In genomic region chr1:154682252-154682651, GRCh38 we compare ENCODE assay signal across 1 cellular context.
TF ChIP-seq lines count a peak whose summit lies in the region.

No MANE protein-coding gene starts in this region.

TF ChIP-seq in H1, 55 proteins besides CTCF, POLR2A, EP300 and RAD21 (continued from another document):
- TF ChIP-seq E2F6 (IDR thresholded peaks at IDR 0.05) (peak; percentile 72), EZH2 (IDR thresholded peaks at IDR 0.05; ENCODE audit: low read depth, low read length, severe bottlenecking) (no peak), TBP (IDR thresholded peaks at IDR 0.05; ENCODE audit: low read depth, low read length) (no peak), BCL11A (IDR thresholded peaks at IDR 0.05; ENCODE audit: low read depth in 2 of 2, low read length in 2 of 2) (no peak), CHD1 (IDR thresholded peaks at IDR 0.05; ENCODE audit: low read depth, low read length) (no peak), SIRT6 (IDR thresholded peaks at IDR 0.05; ENCODE audit: low read length) (no peak), CHD2 (IDR thresholded peaks at IDR 0.05; ENCODE audit: low read length) (no peak), SP1 (IDR thresholded peaks at IDR 0.05; ENCODE audit: low read depth, low read length) (no peak), EGR1 (IDR thresholded peaks at IDR 0.05; ENCODE audit: borderline replicate concordance, low read depth, low read length) (no peak), MAX (IDR thresholded peaks at IDR 0.05) (0 out of 2 replicates have a peak, but pooled peaks have one; percentile 36)
